Comparison of ENCODE assay signal across 11 cellular contexts in genomic region chr21:38811257-38811656, GRCh38. TPM values are rescaled to one million over a fixed set of nuclear protein-coding genes. Genes with fewer than 3 reads are reported as not detected.
DNase-seq lines count a peak whose midpoint lies in the region; ATAC-seq and TF ChIP-seq lines count a peak whose summit lies in the region.
"Had no signal": no experiment of that assay in that cellular context is flagged by ENCODE, and none has a peak within 500 bp of the region (broad histone marks: within the 10 kb centered on the region; RNA-seq: fewer than 3 reads in every experiment).

No MANE protein-coding gene starts in this region.

- no peak overlapping the region for H3K4me3 Mint-ChIP-seq in activated naive CD8-positive, alpha-beta T cell
- H3K4me3 Mint-ChIP-seq in activated naive CD8-positive, alpha-beta T cell treated with anti-CD3 and anti-CD28 coated beads for 36 hours, result no peak overlapping the region
- H3K4me3 Mint-ChIP-seq: B cell had no signal

- no peak for TF ChIP-seq CTCF in thoracic aorta (IDR thresholded peaks at IDR 0.05)

- DNase-seq in activated naive CD8-positive, alpha-beta T cell treated with anti-CD3 and anti-CD28 coated beads for 36 hours, result no peak
- peak; percentile 67 for DNase-seq in amniotic epithelial cell (ENCODE audit: low read depth)
- DNase-seq in thoracic aorta (ENCODE audit: low spot score), result no peak
- DNase-seq in GDM1 (lab: John Stamatoyannopoulos, UW), result no peak
- no peak for DNase-seq in stimulated activated CD4-positive, alpha-beta T cell treated with anti-CD3 and anti-CD28 coated beads, Interleukin-4, amount 100 ng/mL, for 4 hours
- DNase-seq: amygdala, NCI-H1930 had no signal

- peaks cover 26% of the 10 kb centered on the region for H3K36me3 Mint-ChIP-seq in activated naive CD8-positive, alpha-beta T cell
- peaks cover 65% of the 10 kb centered on the region for H3K36me3 Mint-ChIP-seq in activated naive CD8-positive, alpha-beta T cell treated with anti-CD3 and anti-CD28 coated beads for 36 hours

- peak overlapping the region; percentile 79 for H3K27ac Mint-ChIP-seq in activated naive CD8-positive, alpha-beta T cell
- H3K27ac Mint-ChIP-seq in activated naive CD8-positive, alpha-beta T cell treated with anti-CD3 and anti-CD28 coated beads for 36 hours, result no peak overlapping the region
- H3K27ac Mint-ChIP-seq: B cell had no signal

- no peak overlapping the region for H3K9ac ChIP-seq in iPS-18a (ENCODE audit: low read length)

- H3K4me1 Mint-ChIP-seq in activated naive CD8-positive, alpha-beta T cell (ENCODE audit: low read depth), result peaks cover 37% of the 10 kb centered on the region
- H3K4me1 Mint-ChIP-seq in activated naive CD8-positive, alpha-beta T cell treated with anti-CD3 and anti-CD28 coated beads for 36 hours, result peaks cover 33% of the 10 kb centered on the region

- H3K27ac ChIP-seq in iPS-18a (ENCODE audit: low read length), result peak overlapping the region; percentile 26
- H3K27ac ChIP-seq in thoracic aorta, result peak overlapping the region; percentile 35 to 98

- H3K4me1 ChIP-seq in iPS-18a (ENCODE audit: control insufficient read depth, low read depth, low read length) (peaks cover 64% of the 10 kb centered on the region), thoracic aorta (ENCODE audit: control insufficient read depth in 1 of 2, low read depth in 2 of 2) (peaks cover 24 to 63% of the 10 kb centered on the region in 2 donors)

- H3K4me3 ChIP-seq in iPS-18a (ENCODE audit: low read length), result peak overlapping the region; percentile 1
- no peak overlapping the region for H3K4me3 ChIP-seq in thoracic aorta

- H3K36me3 ChIP-seq in iPS-18a (ENCODE audit: control insufficient read depth, low read depth, low read length) (peaks cover 24% of the 10 kb centered on the region), thoracic aorta (peaks cover 35% of the 10 kb centered on the region)

- H3K9me3 ChIP-seq in iPS-18a (ENCODE audit: control insufficient read depth, low read depth, low read length) (no peaks in the 10 kb centered on the region), thoracic aorta (no peaks in the 10 kb centered on the region)

- no peaks in the 10 kb centered on the region for H3K9me3 Mint-ChIP-seq in activated naive CD8-positive, alpha-beta T cell (ENCODE audit: low read depth)
- H3K9me3 Mint-ChIP-seq in activated naive CD8-positive, alpha-beta T cell treated with anti-CD3 and anti-CD28 coated beads for 36 hours, result no peaks in the 10 kb centered on the region

- no peaks in the 10 kb centered on the region for H3K27me3 Mint-ChIP-seq in activated naive CD8-positive, alpha-beta T cell
- H3K27me3 Mint-ChIP-seq in activated naive CD8-positive, alpha-beta T cell treated with anti-CD3 and anti-CD28 coated beads for 36 hours, result no peaks in the 10 kb centered on the region

- H3K27me3 ChIP-seq in iPS-18a (ENCODE audit: control insufficient read depth, insufficient read depth, low read length) (no peaks in the 10 kb centered on the region), thoracic aorta (replicated peaks; ENCODE audit: insufficient read depth) (no peaks in the 10 kb centered on the region)

- no peak for ATAC-seq in thoracic aorta (ENCODE audit: insufficient number of reproducible peaks, low FRiP score, low read depth)
- no peak for ATAC-seq in HG03457 (IDR thresholded peaks at IDR 0.05; ENCODE audit: unreplicated experiment)

RNA-seq across cellular contexts. Expression of gene ETS2, which starts 5.5 kb away (rescaled TPM):
- total RNA-seq in activated naive CD8-positive, alpha-beta T cell treated with anti-CD3 and anti-CD28 coated beads for 36 hours, result 10 to 100 TPM; 28.7 to 30.3 TPM
- 100 to 1,000 TPM; 120 to 226 TPM for total RNA-seq in thoracic aorta
